ENCODE assay signal across 1 cellular context in the genomic region with DNA sequence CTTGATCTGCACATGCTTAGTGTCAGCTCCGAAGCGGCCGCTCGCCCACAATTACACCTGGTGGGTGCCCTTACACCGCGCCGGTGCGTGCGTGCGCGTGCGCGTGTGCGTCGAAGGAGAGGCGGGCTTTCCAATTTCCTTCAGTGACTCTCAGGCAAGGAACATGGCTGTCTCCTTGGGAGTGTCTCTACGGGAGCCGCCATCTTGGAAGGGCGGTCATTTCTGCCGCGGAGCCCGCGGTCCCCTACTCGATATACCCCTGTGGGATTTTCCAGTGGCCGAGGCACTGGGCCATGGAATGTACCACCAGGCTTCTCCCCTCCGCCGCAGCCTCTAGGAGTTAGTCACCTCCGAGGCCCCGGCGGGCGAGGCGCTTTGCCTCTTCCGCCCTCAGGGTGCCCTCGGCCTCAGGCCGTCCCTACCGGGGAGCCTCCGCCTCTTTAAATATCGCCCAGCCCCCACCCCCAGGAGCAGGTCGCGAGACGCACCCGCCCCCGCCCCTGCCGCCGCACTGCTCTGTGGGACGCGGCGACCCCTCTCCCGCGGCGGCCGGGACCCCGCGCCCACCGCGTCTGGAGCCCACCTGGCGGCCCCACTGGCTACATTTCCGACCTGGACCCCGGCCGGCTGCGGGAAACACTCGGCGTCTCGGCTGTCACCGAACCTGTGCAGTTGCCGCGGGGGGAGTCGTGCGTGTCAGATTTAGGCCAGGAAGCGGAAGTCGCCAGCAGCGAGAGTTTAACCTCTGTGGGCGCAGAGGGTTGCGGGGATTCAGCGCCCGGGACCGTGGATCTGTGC.
A peak's percentile ranks its signal among the peaks of the same experiment; 100 is the strongest.
TF ChIP-seq lines count a peak whose summit lies in the region.

A gene (minus strand): TSS at position 711 of the 798 bp plus-strand sequence. CDS start 15,741 bp downstream, outside the sequence.

TF ChIP-seq in GM12878, 131 proteins besides CTCF, POLR2A, EP300 and RAD21 (continued from another document):
- TF ChIP-seq, protein P1, sequence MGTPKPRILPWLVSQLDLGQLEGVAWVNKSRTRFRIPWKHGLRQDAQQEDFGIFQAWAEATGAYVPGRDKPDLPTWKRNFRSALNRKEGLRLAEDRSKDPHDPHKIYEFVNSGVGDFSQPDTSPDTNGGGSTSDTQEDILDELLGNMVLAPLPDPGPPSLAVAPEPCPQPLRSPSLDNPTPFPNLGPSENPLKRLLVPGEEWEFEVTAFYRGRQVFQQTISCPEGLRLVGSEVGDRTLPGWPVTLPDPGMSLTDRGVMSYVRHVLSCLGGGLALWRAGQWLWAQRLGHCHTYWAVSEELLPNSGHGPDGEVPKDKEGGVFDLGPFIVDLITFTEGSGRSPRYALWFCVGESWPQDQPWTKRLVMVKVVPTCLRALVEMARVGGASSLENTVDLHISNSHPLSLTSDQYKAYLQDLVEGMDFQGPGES (IDR thresholded peaks at IDR 0.05) = no peak
- TF ChIP-seq RFX5 (IDR thresholded peaks at IDR 0.05; ENCODE audit: low read depth, low read length) (no peak), NFIC (IDR thresholded peaks at IDR 0.05; ENCODE audit: low read depth, low read length) (no peak), HDGF (IDR thresholded peaks at IDR 0.05) (no peak), EED (IDR thresholded peaks at IDR 0.05; ENCODE audit: low read depth) (no peak), JUND (IDR thresholded peaks at IDR 0.05; ENCODE audit: low read depth, low read length) (no peak), ATF7 (IDR thresholded peaks at IDR 0.05; ENCODE audit: low read depth) (no peak), KAT2A (conservative IDR thresholded peaks at IDR 0.05; ENCODE audit: control insufficient read depth, low read depth, low read length) (no peak), ZNF384 (IDR thresholded peaks at IDR 0.05; ENCODE audit: borderline replicate concordance, low read depth, low read length) (no peak), CREM (IDR thresholded peaks at IDR 0.05; ENCODE audit: low read depth) (peak; percentile 15; the same call in 1 of the 2 replicates), ZBED1 (IDR thresholded peaks at IDR 0.05; ENCODE audit: borderline replicate concordance) (no peak), STAT1 (conservative IDR thresholded peaks at IDR 0.05) (no peak), CEBPB (IDR thresholded peaks at IDR 0.05; ENCODE audit: borderline replicate concordance in 1 of 2, low read depth in 2 of 2, low read length in 2 of 2) (no peak), ESRRA (IDR thresholded peaks at IDR 0.05; ENCODE audit: low read length) (no peak), YY1 (IDR thresholded peaks at IDR 0.05; ENCODE audit: low read depth, low read length) (peak; percentile 98)
- TF ChIP-seq, protein P2, sequence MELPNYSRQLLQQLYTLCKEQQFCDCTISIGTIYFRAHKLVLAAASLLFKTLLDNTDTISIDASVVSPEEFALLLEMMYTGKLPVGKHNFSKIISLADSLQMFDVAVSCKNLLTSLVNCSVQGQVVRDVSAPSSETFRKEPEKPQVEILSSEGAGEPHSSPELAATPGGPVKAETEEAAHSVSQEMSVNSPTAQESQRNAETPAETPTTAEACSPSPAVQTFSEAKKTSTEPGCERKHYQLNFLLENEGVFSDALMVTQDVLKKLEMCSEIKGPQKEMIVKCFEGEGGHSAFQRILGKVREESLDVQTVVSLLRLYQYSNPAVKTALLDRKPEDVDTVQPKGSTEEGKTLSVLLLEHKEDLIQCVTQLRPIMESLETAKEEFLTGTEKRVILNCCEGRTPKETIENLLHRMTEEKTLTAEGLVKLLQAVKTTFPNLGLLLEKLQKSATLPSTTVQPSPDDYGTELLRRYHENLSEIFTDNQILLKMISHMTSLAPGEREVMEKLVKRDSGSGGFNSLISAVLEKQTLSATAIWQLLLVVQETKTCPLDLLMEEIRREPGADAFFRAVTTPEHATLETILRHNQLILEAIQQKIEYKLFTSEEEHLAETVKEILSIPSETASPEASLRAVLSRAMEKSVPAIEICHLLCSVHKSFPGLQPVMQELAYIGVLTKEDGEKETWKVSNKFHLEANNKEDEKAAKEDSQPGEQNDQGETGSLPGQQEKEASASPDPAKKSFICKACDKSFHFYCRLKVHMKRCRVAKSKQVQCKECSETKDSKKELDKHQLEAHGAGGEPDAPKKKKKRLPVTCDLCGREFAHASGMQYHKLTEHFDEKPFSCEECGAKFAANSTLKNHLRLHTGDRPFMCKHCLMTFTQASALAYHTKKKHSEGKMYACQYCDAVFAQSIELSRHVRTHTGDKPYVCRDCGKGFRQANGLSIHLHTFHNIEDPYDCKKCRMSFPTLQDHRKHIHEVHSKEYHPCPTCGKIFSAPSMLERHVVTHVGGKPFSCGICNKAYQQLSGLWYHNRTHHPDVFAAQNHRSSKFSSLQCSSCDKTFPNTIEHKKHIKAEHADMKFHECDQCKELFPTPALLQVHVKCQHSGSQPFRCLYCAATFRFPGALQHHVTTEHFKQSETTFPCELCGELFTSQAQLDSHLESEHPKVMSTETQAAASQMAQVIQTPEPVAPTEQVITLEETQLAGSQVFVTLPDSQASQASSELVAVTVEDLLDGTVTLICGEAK (IDR thresholded peaks at IDR 0.05; ENCODE audit: borderline replicate concordance) = peak; percentile 39; the same call in 1 of the 2 replicates
- TF ChIP-seq, protein P3, sequence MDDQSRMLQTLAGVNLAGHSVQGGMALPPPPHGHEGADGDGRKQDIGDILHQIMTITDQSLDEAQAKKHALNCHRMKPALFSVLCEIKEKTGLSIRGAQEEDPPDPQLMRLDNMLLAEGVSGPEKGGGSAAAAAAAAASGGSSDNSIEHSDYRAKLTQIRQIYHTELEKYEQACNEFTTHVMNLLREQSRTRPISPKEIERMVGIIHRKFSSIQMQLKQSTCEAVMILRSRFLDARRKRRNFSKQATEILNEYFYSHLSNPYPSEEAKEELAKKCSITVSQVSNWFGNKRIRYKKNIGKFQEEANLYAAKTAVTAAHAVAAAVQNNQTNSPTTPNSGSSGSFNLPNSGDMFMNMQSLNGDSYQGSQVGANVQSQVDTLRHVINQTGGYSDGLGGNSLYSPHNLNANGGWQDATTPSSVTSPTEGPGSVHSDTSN (IDR thresholded peaks at IDR 0.05; ENCODE audit: insufficient replicate concordance, low read depth, low read length) = no peak
